In genomic region chr9:3825724-3826123, GRCh38 we compare ENCODE assay signal across 25 cellular contexts.
DNase-seq lines count a peak whose midpoint lies in the region; ATAC-seq, FAIRE-seq and TF ChIP-seq lines count a peak whose summit lies in the region.
"Had no signal": no experiment of that assay in that cellular context is flagged by ENCODE, and none has a peak within 500 bp of the region (broad histone marks: within the 10 kb centered on the region; RNA-seq: fewer than 3 reads in every experiment).

No MANE protein-coding gene starts in this region.

- no peak overlapping the region for H3K4me3 Mint-ChIP-seq in WTC11
- no peak overlapping the region for H3K4me3 Mint-ChIP-seq in stimulated activated effector memory CD8-positive, alpha-beta T cell treated with anti-CD3 and anti-CD28 coated beads, Interleukin-12 subunit alpha, Interleukin-12 subunit beta, amount 100 ng/mL, for 72 hours
- H3K4me3 Mint-ChIP-seq: CD8-positive, alpha-beta memory T cell; HFFc6 had no signal

- POLR2A ChIA-PET in WTC11 (lab: Charles Lee) = no interaction called here

- no peaks in the 10 kb centered on the region for H3K79me2 ChIP-seq in keratinocyte (ENCODE audit: control insufficient read depth, insufficient read depth, low read length)

- H3K4me1 ChIP-seq in BLaER1 = peaks cover 37% of the 10 kb centered on the region
- peaks cover 36% of the 10 kb centered on the region for H3K4me1 ChIP-seq in keratinocyte (ENCODE audit: control insufficient read depth, extremely low read depth, insufficient read depth, low read length)
- H3K4me1 ChIP-seq: BE2C had no signal

- no peaks in the 10 kb centered on the region for H3K9me3 Mint-ChIP-seq in WTC11
- no peaks in the 10 kb centered on the region for H3K9me3 Mint-ChIP-seq in stimulated activated effector memory CD8-positive, alpha-beta T cell treated with anti-CD3 and anti-CD28 coated beads, Interleukin-12 subunit alpha, Interleukin-12 subunit beta, amount 100 ng/mL, for 72 hours
- H3K9me3 Mint-ChIP-seq: CD8-positive, alpha-beta memory T cell; HFFc6 had no signal

- no peak overlapping the region; the same call in 1 of the 2 replicates for H3K9ac ChIP-seq in BLaER1
- no peak overlapping the region for H3K9ac ChIP-seq in keratinocyte (ENCODE audit: control insufficient read depth, extremely low read depth, insufficient read depth, low read length)

- CTCF ChIA-PET in WTC11 (lab: Charles Lee) = no interaction called here

- H3K27me3 ChIP-seq in BLaER1 = no peaks in the 10 kb centered on the region
- H3K27me3 ChIP-seq in H7 (ENCODE audit: control insufficient read depth, insufficient read depth, low read length) = no peaks in the 10 kb centered on the region
- no peaks in the 10 kb centered on the region for H3K27me3 ChIP-seq in keratinocyte (ENCODE audit: control insufficient read depth, extremely low read depth, insufficient read depth, low read length)
- H3K27me3 ChIP-seq: BE2C had no signal

- FAIRE-seq in keratinocyte (lab: Jason Lieb, UNC) = peak; percentile 20
- FAIRE-seq: A204.1, D721Med, GM12892, GM18507, H1 had no signal

- H3K36me3 ChIP-seq in BLaER1 = no peaks in the 10 kb centered on the region
- H3K36me3 ChIP-seq in H7 (replicated peaks; ENCODE audit: control insufficient read depth, insufficient read depth, low read length) = no peaks in the 10 kb centered on the region
- no peaks in the 10 kb centered on the region for H3K36me3 ChIP-seq in keratinocyte (ENCODE audit: control insufficient read depth in 2 of 2, extremely low read depth in 1 of 2, insufficient read depth in 2 of 2, low read length in 2 of 2)
- H3K36me3 ChIP-seq: BE2C had no signal

- DNase-seq in H7 (peak; percentile 5), WTC11 (ENCODE audit: low spot score) (no peak), keratinocyte (ENCODE audit: low read depth, low spot score) (no peak), KBM-7 (no peak), SHP77 treated with DMSO at 0.1 percent for 48 hours (lab: John Stamatoyannopoulos, UW) (no peak)
- DNase-seq in stimulated activated effector memory CD8-positive, alpha-beta T cell treated with anti-CD3 and anti-CD28 coated beads, Interleukin-12 subunit alpha, Interleukin-12 subunit beta, amount 100 ng/mL, for 72 hours (ENCODE audit: low spot score in 2 of 2) = no peak
- DNase-seq: BE2C; CD8-positive, alpha-beta memory T cell; HFFc6; IMR-90; Karpas-422; MM.1S; NCI-H1092 treated with DMSO at 0.1 percent for 48 hours; NCI-H146; NCI-H2081; NCI-H2227 treated with DMSO at 0.1 percent for 48 hours; NCI-H510A treated with DMSO at 0.1 percent for 48 hours; PC-9 had no signal

- H4K20me1 ChIP-seq in BLaER1 (no peaks in the 10 kb centered on the region), keratinocyte (ENCODE audit: control insufficient read depth, extremely low read depth, insufficient read depth, low read length) (no peaks in the 10 kb centered on the region)

- TF ChIP-seq CTCF in WTC11 (IDR thresholded peaks at IDR 0.05) (no peak), keratinocyte (optimal IDR thresholded peaks at IDR 0.05 in 1 of 3, IDR thresholded peaks at IDR 0.05 in 1 of 3, conservative IDR thresholded peaks at IDR 0.05 in 1 of 3; ENCODE audit: extremely low read depth in 1 of 3, insufficient read depth in 2 of 3, low read length in 3 of 3) (no peak)

- ATAC-seq in WTC11 = peak; percentile 77
- ATAC-seq in stimulated activated effector memory CD8-positive, alpha-beta T cell treated with anti-CD3 and anti-CD28 coated beads, Interleukin-12 subunit alpha, Interleukin-12 subunit beta, amount 100 ng/mL, for 72 hours = no peak

- dilution Hi-C loops in keratinocyte (cut with MboI; ENCODE audit: extremely low pct_ligation_motif_present, low sequenced_read_pairs) = no loop called here

- no peaks in the 10 kb centered on the region for H3K36me3 Mint-ChIP-seq in WTC11
- no peaks in the 10 kb centered on the region for H3K36me3 Mint-ChIP-seq in stimulated activated effector memory CD8-positive, alpha-beta T cell treated with anti-CD3 and anti-CD28 coated beads, Interleukin-12 subunit alpha, Interleukin-12 subunit beta, amount 100 ng/mL, for 72 hours
- H3K36me3 Mint-ChIP-seq: CD8-positive, alpha-beta memory T cell had no signal

- H3K9me1 ChIP-seq in keratinocyte (ENCODE audit: control insufficient read depth, extremely low read depth, insufficient read depth, low read length) = no peaks in the 10 kb centered on the region

- H3K27ac ChIP-seq in BLaER1 (peak overlapping the region; percentile 50; the same call in 1 of the 2 replicates), keratinocyte (ENCODE audit: control insufficient read depth, insufficient read depth, low read length) (no peak overlapping the region)
- H3K27ac ChIP-seq: PC-9, RWPE1 had no signal

- H2AFZ ChIP-seq in keratinocyte (ENCODE audit: control insufficient read depth, low read length) = peak overlapping the region; percentile 35
- H2AFZ ChIP-seq: PC-9 had no signal

- in situ Hi-C loops in KBM-7 (cut with MboI; ENCODE audit: low pct_unique_long_range_greater_than_20kb, low sequenced_read_pairs) = no loop called here

- H3K27ac Mint-ChIP-seq in WTC11 = no peak overlapping the region
- no peak overlapping the region for H3K27ac Mint-ChIP-seq in stimulated activated effector memory CD8-positive, alpha-beta T cell treated with anti-CD3 and anti-CD28 coated beads, Interleukin-12 subunit alpha, Interleukin-12 subunit beta, amount 100 ng/mL, for 72 hours
- H3K27ac Mint-ChIP-seq: CD8-positive, alpha-beta memory T cell; HFFc6 had no signal

- peak overlapping the region; percentile 70 for H3K4me2 ChIP-seq in BLaER1
- H3K4me2 ChIP-seq in keratinocyte (ENCODE audit: control insufficient read depth, extremely low read depth, insufficient read depth, low read depth, low read length) = no peak overlapping the region
- H3K4me2 ChIP-seq: PC-9 had no signal

- H3K4me1 Mint-ChIP-seq in WTC11 = peaks cover 26% of the 10 kb centered on the region
- H3K4me1 Mint-ChIP-seq in stimulated activated effector memory CD8-positive, alpha-beta T cell treated with anti-CD3 and anti-CD28 coated beads, Interleukin-12 subunit alpha, Interleukin-12 subunit beta, amount 100 ng/mL, for 72 hours = no peaks in the 10 kb centered on the region
- H3K4me1 Mint-ChIP-seq: CD8-positive, alpha-beta memory T cell had no signal

- no peaks in the 10 kb centered on the region for H3K27me3 Mint-ChIP-seq in WTC11 (ENCODE audit: low read depth)

- H3K4me3 ChIP-seq in BLaER1 (no peak overlapping the region), H7 (ENCODE audit: insufficient read depth, low read depth, low read length) (no peak overlapping the region), keratinocyte (ENCODE audit: control insufficient read depth in 2 of 3, extremely low read depth in 1 of 3, insufficient read depth in 2 of 3, low read depth in 1 of 3, low read length in 3 of 3) (no peak overlapping the region)
- H3K4me3 ChIP-seq: PC-9 had no signal

- H3K9me3 ChIP-seq in BLaER1 (no peaks in the 10 kb centered on the region), keratinocyte (ENCODE audit: control insufficient read depth, low read depth, low read length) (no peaks in the 10 kb centered on the region)
- H3K9me3 ChIP-seq: BE2C had no signal

TF ChIP-seq in WTC11, 78 proteins besides CTCF, POLR2A, EP300 and RAD21:
- TF ChIP-seq AR (CRISPR knock-in tag; IDR thresholded peaks at IDR 0.05) = no peak
- TF ChIP-seq RELA (CRISPR knock-in tag; IDR thresholded peaks at IDR 0.05; ENCODE audit: borderline replicate concordance) = no peak
TF ChIP-seq in WTC11: peak in this region for 0.
